ENCODE assay signal across 15 cellular contexts in the genomic region with DNA sequence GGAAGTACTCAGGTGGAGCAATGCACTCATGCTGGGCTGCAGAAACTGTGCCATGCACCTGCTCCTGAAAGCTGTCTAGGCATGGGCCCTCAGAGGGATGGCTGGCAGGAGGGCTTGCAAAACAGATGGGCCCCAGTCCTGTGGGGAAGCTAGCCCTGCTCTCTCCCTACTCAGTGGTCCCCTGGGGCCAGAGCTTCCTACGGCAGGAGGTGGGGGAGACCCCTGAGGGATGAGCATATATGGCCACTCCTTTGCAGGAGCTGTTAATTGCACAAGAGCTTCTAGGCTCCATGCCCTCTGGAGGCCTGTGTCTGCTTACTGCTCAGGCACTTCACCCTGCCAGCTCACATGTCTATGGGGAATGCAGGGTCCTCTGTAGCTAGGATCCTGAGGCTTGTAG.
"Had no signal": no experiment of that assay in that cellular context is flagged by ENCODE, and none has a peak within 500 bp of the region (broad histone marks: within the 10 kb centered on the region; RNA-seq: fewer than 3 reads in every experiment).

No MANE protein-coding gene starts in this region.

- H3K36me3 ChIP-seq: esophagus squamous epithelium, ovary, right atrium auricular region, sigmoid colon had no signal

- ATAC-seq: effector memory CD8-positive, alpha-beta T cell; natural killer cell had no signal

- H3K9me3 ChIP-seq: esophagus squamous epithelium, ovary had no signal

- H3K4me3 Mint-ChIP-seq: effector memory CD8-positive, alpha-beta T cell; immature natural killer cell; mesothelial cell of epicardium; natural killer cell; neural crest cell had no signal

- H3K27ac Mint-ChIP-seq: effector memory CD8-positive, alpha-beta T cell; immature natural killer cell; mesothelial cell of epicardium; natural killer cell had no signal

- H3K4me1 Mint-ChIP-seq: immature natural killer cell, mesothelial cell of epicardium, natural killer cell, neural crest cell had no signal

- H3K4me3 ChIP-seq: esophagus squamous epithelium, ovary, right atrium auricular region, sigmoid colon, skin epidermis had no signal

- H3K27me3 Mint-ChIP-seq: effector memory CD8-positive, alpha-beta T cell had no signal

- DNase-seq: effector memory CD8-positive, alpha-beta T cell; esophagus squamous epithelium; foreskin fibroblast; immature natural killer cell; natural killer cell; nucleus accumbens; ovary; sigmoid colon; stimulated activated CD4-positive, alpha-beta T cell treated with anti-CD3 and anti-CD28 coated beads, Interleukin-2, amount 100 ng/mL, for 48 hours; stimulated activated naive CD4-positive, alpha-beta T cell treated with Interleukin-2 at 50 U/mL for 16 hours; trophoblast cell had no signal

- H3K4me1 ChIP-seq: esophagus squamous epithelium, right atrium auricular region, sigmoid colon had no signal

- H3K27me3 ChIP-seq: esophagus squamous epithelium, ovary, right atrium auricular region, sigmoid colon had no signal

- H3K27ac ChIP-seq: esophagus squamous epithelium, ovary, right atrium auricular region, sigmoid colon, skin epidermis had no signal
